18 cellular contexts compared by ENCODE assay signal in the genomic region with DNA sequence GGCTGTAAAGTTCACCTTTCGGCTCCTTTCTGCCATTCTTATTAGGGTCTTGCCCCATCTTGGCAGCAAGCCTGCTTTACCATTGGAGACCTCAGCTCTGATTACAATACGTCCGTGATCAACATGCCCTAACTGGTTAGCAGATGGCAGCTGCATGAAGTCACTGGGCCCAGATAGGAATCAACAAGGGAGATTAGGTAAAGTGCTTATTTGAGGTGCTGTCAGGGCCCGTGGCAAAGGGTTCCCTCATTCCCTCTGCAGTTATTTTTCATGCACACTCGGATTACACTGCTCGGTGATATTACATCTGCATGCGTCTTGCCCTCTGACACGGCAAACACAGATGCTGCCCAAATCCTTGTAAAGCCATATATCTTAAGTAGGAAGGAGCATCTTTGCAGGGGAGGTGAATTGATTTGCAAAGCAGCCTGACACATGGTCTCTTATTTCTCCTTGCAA.
DNase-seq lines count a peak whose midpoint lies in the region; ATAC-seq, FAIRE-seq and TF ChIP-seq lines count a peak whose summit lies in the region.
"Had no signal": no experiment of that assay in that cellular context is flagged by ENCODE, and none has a peak within 500 bp of the region (broad histone marks: within the 10 kb centered on the region; RNA-seq: fewer than 3 reads in every experiment).

No MANE protein-coding gene starts in this region.

- 18% methylated on average over 7 of the region's 8 CpGs for WGBS in mammary epithelial cell (ENCODE audit: low coverage, missing lambda C conversion rate)
- 91 to 92% methylated on average over 8 of the region's 8 CpGs for WGBS in pancreas, 2 donors

- H3K27me3 ChIP-seq in mammary epithelial cell (ENCODE audit: insufficient read depth, low read length) (no peaks in the 10 kb centered on the region), pancreas (no peaks in the 10 kb centered on the region)
- H3K27me3 ChIP-seq: brain microvascular endothelial cell, ovary had no signal

- H2AFZ ChIP-seq in mammary epithelial cell (ENCODE audit: low read depth, low read length), result no peak overlapping the region

- no peak overlapping the region for H3K4me3 ChIP-seq in mammary epithelial cell (replicated peaks in 1 of 3; ENCODE audit: insufficient read depth in 1 of 3, low read depth in 2 of 3, low read length in 3 of 3)
- H3K4me3 ChIP-seq in pancreas, result no peak overlapping the region
- H3K4me3 ChIP-seq: ovary had no signal

- no peak overlapping the region for H3K4me3 Mint-ChIP-seq in MCF 10A (ENCODE audit: unreplicated experiment)
- H3K4me3 Mint-ChIP-seq in effector memory CD8-positive, alpha-beta T cell, result peak overlapping the region; percentile 41 to 82

- no peaks in the 10 kb centered on the region for H3K4me1 ChIP-seq in mammary epithelial cell (ENCODE audit: insufficient read depth, low read length)
- H3K4me1 ChIP-seq in pancreas, result no peaks in the 10 kb centered on the region

- CTCF ChIA-PET in MCF 10A (lab: Yijun Ruan, JAX) (interaction anchor here (0.7 kb wide), 1 partner anchor 1729 kb away, joined by 3 read pairs; no protein-coding TSS in a partner anchor), mammary epithelial cell (lab: Charles Lee; ENCODE audit: low non-redundant PET) (no interaction called here)

- no peak overlapping the region for H3K27ac ChIP-seq in mammary epithelial cell (ENCODE audit: insufficient read depth, low read depth, low read length)
- no peak overlapping the region for H3K27ac ChIP-seq in pancreas
- H3K27ac ChIP-seq: brain microvascular endothelial cell, ovary had no signal

- no peaks in the 10 kb centered on the region for H3K9me3 ChIP-seq in mammary epithelial cell (replicated peaks; ENCODE audit: insufficient read depth, low read length)
- no peaks in the 10 kb centered on the region for H3K9me3 ChIP-seq in pancreas
- H3K9me3 ChIP-seq: ovary had no signal

- TF ChIP-seq CTCF in MCF 10A (IDR thresholded peaks at IDR 0.05; ENCODE audit: unreplicated experiment) (no peak), mammary epithelial cell (conservative IDR thresholded peaks at IDR 0.05 in 1 of 2, IDR thresholded peaks at IDR 0.05 in 1 of 2; ENCODE audit: extremely low read depth in 1 of 2, insufficient read depth in 1 of 2, low read depth in 1 of 2, low read length in 2 of 2) (no peak), GM20000 (IDR thresholded peaks at IDR 0.05; ENCODE audit: extremely low read depth, missing control alignments) (no peak), pancreas (IDR thresholded peaks at IDR 0.05) (no peak)

- no peaks in the 10 kb centered on the region for H4K20me1 ChIP-seq in mammary epithelial cell (ENCODE audit: insufficient read depth, low read length)

- DNase-seq in MCF 10A (ENCODE audit: unreplicated experiment) (peak; percentile 48), mammary epithelial cell (no peak), NCI-H524 (lab: John Stamatoyannopoulos, UW) (peak; percentile 99), GM20000 (ENCODE audit: low spot score) (no peak), pancreas (no peak), superior temporal gyrus (ENCODE audit: extremely low spot score) (no peak)
- no peak for DNase-seq in effector memory CD8-positive, alpha-beta T cell
- DNase-seq: ACHN; activated CD8-positive, alpha-beta memory T cell treated with anti-CD3 and anti-CD28 coated beads for 24 hours; activated naive CD4-positive, alpha-beta T cell; brain microvascular endothelial cell; H7; Kasumi-1; NCI-H774; ovary; stimulated activated CD4-positive, alpha-beta T cell treated with anti-CD3 and anti-CD28 coated beads, Interleukin-15, amount 100 ng/mL, for 24 hours had no signal

- intact Hi-C loops in MCF 10A (cut with micrococcal nuclease) (no loop called here), mammary epithelial cell (cut with micrococcal nuclease) (no loop called here), pancreas (cut with DNase I) (no loop called here)

- H3K36me3 ChIP-seq in mammary epithelial cell (ENCODE audit: insufficient read depth, low read length) (no peaks in the 10 kb centered on the region), pancreas (no peaks in the 10 kb centered on the region)
- H3K36me3 ChIP-seq: brain microvascular endothelial cell, ovary had no signal

- POLR2A ChIA-PET in MCF 10A (lab: Yijun Ruan, JAX), result interaction anchor here (1.6 kb wide), 1 partner anchor 29 kb away, joined by 7 read pairs; no protein-coding TSS in a partner anchor

- FAIRE-seq in pancreas (lab: Jason Lieb, UNC), result no peak
- FAIRE-seq: D721Med had no signal

- no peak overlapping the region for H3K27ac Mint-ChIP-seq in MCF 10A (ENCODE audit: low read depth, unreplicated experiment)
- H3K27ac Mint-ChIP-seq in effector memory CD8-positive, alpha-beta T cell, result peak overlapping the region; percentile 16 to 89

- in situ Hi-C loops in mammary epithelial cell (cut with MboI; ENCODE audit: low sequenced_read_pairs in 2 of 2), result no loop called here

- no peak overlapping the region for H3K9ac ChIP-seq in mammary epithelial cell (ENCODE audit: insufficient read depth, low read length)

- H3K36me3 Mint-ChIP-seq in MCF 10A (ENCODE audit: insufficient read depth, unreplicated experiment), result peaks cover 9% of the 10 kb centered on the region
- H3K36me3 Mint-ChIP-seq in effector memory CD8-positive, alpha-beta T cell (ENCODE audit: insufficient read depth), result peaks cover 10% of the 10 kb centered on the region

- BruUV-seq in MCF 10A (replicated peaks; lab: Mats Ljungman, UMichigan) (no TSS peak), mammary epithelial cell (replicated peaks; lab: Mats Ljungman, UMichigan) (no TSS peak)

- H3K4me2 ChIP-seq in mammary epithelial cell (ENCODE audit: insufficient read depth, low read depth, low read length), result no peak overlapping the region

- H3K79me2 ChIP-seq in mammary epithelial cell (ENCODE audit: insufficient read depth, low read length), result no peaks in the 10 kb centered on the region

- H3K9me3 Mint-ChIP-seq in MCF 10A (ENCODE audit: unreplicated experiment), result no peaks in the 10 kb centered on the region
- H3K9me3 Mint-ChIP-seq in effector memory CD8-positive, alpha-beta T cell, result no peaks in the 10 kb centered on the region

- dilution Hi-C loops in mammary epithelial cell (cut with HindIII; ENCODE audit: low sequenced_read_pairs), result no loop called here

- no peaks in the 10 kb centered on the region for H3K4me1 Mint-ChIP-seq in MCF 10A (ENCODE audit: insufficient read depth, unreplicated experiment)
- H3K4me1 Mint-ChIP-seq in effector memory CD8-positive, alpha-beta T cell (ENCODE audit: low read depth in 2 of 2), result peaks cover 36 to 63% of the 10 kb centered on the region in 2 donors

- ATAC-seq in effector memory CD8-positive, alpha-beta T cell (replicated peaks), result no peak
- ATAC-seq in pancreas (no peak), GM19328 (IDR thresholded peaks at IDR 0.05; ENCODE audit: unreplicated experiment) (no peak)

- no peaks in the 10 kb centered on the region for H3K27me3 Mint-ChIP-seq in MCF 10A (ENCODE audit: insufficient read depth, unreplicated experiment)
- no peaks in the 10 kb centered on the region for H3K27me3 Mint-ChIP-seq in effector memory CD8-positive, alpha-beta T cell

Comparison
In these comparisons a context has a peak if more than half of its experiments do, and no peak if none do; other contexts are left out.
1. DNase-seq: peak in MCF 10A (single experiment) and NCI-H524 (2 of 2); none in mammary epithelial cell (single experiment), effector memory CD8-positive, alpha-beta T cell (0 of 3), GM20000 (single experiment), pancreas (0 of 6) and superior temporal gyrus (single experiment).